Comparison of ENCODE assay signal across 16 cellular contexts in genomic region chr18:73381361-73382031, GRCh38.
A peak's percentile ranks its signal among the peaks of the same experiment; 100 is the strongest.
DNase-seq lines count a peak whose midpoint lies in the region; ATAC-seq and TF ChIP-seq lines count a peak whose summit lies in the region.
"Had no signal": no experiment of that assay in that cellular context is flagged by ENCODE, and none has a peak within 500 bp of the region (broad histone marks: within the 10 kb centered on the region; RNA-seq: fewer than 3 reads in every experiment).

No MANE protein-coding gene starts in this region.

- H3K36me3 Mint-ChIP-seq in Calu3 (ENCODE audit: insufficient read depth, unreplicated experiment) = no peaks in the 10 kb centered on the region
- H3K36me3 Mint-ChIP-seq: CD14-positive monocyte; CD8-positive, alpha-beta T cell had no signal

- TF ChIP-seq CTCF in mammary epithelial cell (conservative IDR thresholded peaks at IDR 0.05 in 1 of 2, IDR thresholded peaks at IDR 0.05 in 1 of 2; ENCODE audit: extremely low read depth in 1 of 2, insufficient read depth in 1 of 2, low read depth in 1 of 2, low read length in 2 of 2) (no peak), foreskin keratinocyte (conservative IDR thresholded peaks at IDR 0.05) (no peak), Calu3 (IDR thresholded peaks at IDR 0.05; ENCODE audit: unreplicated experiment) (no peak)

- WGBS in mammary epithelial cell (ENCODE audit: low coverage, missing lambda C conversion rate) = 55% methylated on average over 1 of the region's 1 CpG

- H3K79me2 ChIP-seq in mammary epithelial cell (ENCODE audit: insufficient read depth, low read length) = no peaks in the 10 kb centered on the region

- H3K4me3 Mint-ChIP-seq in Calu3 (ENCODE audit: low read depth, unreplicated experiment) = no peak overlapping the region
- H3K4me3 Mint-ChIP-seq: CD14-positive monocyte; CD8-positive, alpha-beta T cell had no signal

- no peaks in the 10 kb centered on the region for H3K27me3 Mint-ChIP-seq in Calu3 (ENCODE audit: unreplicated experiment)

- CTCF ChIA-PET in mammary epithelial cell (lab: Charles Lee; ENCODE audit: low non-redundant PET) (no interaction called here), Calu3 (lab: Charles Lee) (no interaction called here)

- no peaks in the 10 kb centered on the region for H4K20me1 ChIP-seq in mammary epithelial cell (ENCODE audit: insufficient read depth, low read length)

- H3K27ac ChIP-seq in mammary epithelial cell (ENCODE audit: insufficient read depth, low read depth, low read length) (no peak overlapping the region), foreskin keratinocyte (peak overlapping the region; percentile 52), SJCRH30 (no peak overlapping the region)
- H3K27ac ChIP-seq: A549, HL-60 had no signal

- no peaks in the 10 kb centered on the region for H3K4me1 Mint-ChIP-seq in Calu3 (ENCODE audit: low read depth, unreplicated experiment)
- H3K4me1 Mint-ChIP-seq: CD14-positive monocyte had no signal

- dilution Hi-C loops in mammary epithelial cell (cut with HindIII; ENCODE audit: low sequenced_read_pairs) = no loop called here

- ATAC-seq in foreskin keratinocyte = peak; percentile 59
- ATAC-seq: A549; CD8-positive, alpha-beta T cell; GM12878; K562 had no signal

- peaks cover 8% of the 10 kb centered on the region for H3K4me1 ChIP-seq in mammary epithelial cell (ENCODE audit: insufficient read depth, low read length)
- H3K4me1 ChIP-seq in foreskin keratinocyte = peaks cover 21% of the 10 kb centered on the region
- no peaks in the 10 kb centered on the region for H3K4me1 ChIP-seq in SJCRH30
- H3K4me1 ChIP-seq: A549 had no signal

- H3K4me3 ChIP-seq in mammary epithelial cell (replicated peaks in 1 of 3; ENCODE audit: insufficient read depth in 1 of 3, low read depth in 2 of 3, low read length in 3 of 3) = no peak overlapping the region
- no peak overlapping the region for H3K4me3 ChIP-seq in SJCRH30
- H3K4me3 ChIP-seq: A549, GM12878, K562 had no signal

- no peak overlapping the region for H3K27ac Mint-ChIP-seq in Calu3 (ENCODE audit: unreplicated experiment)
- H3K27ac Mint-ChIP-seq: CD14-positive monocyte; CD8-positive, alpha-beta T cell had no signal

- no peaks in the 10 kb centered on the region for H3K36me3 ChIP-seq in mammary epithelial cell (ENCODE audit: insufficient read depth, low read length)
- H3K36me3 ChIP-seq in SJCRH30 = no peaks in the 10 kb centered on the region

- H3K4me2 ChIP-seq in mammary epithelial cell (ENCODE audit: insufficient read depth, low read depth, low read length) = peak overlapping the region; percentile 48
- H3K4me2 ChIP-seq: A549 had no signal

- intact Hi-C loops in mammary epithelial cell (cut with micrococcal nuclease) (no loop called here), Calu3 (cut with micrococcal nuclease; ENCODE audit: unreplicated experiment) (no loop called here)

- in situ Hi-C loops in mammary epithelial cell (cut with MboI; ENCODE audit: low sequenced_read_pairs in 2 of 2) = no loop called here

- no peak overlapping the region for H3K9ac ChIP-seq in mammary epithelial cell (ENCODE audit: insufficient read depth, low read length)

- H3K9me3 Mint-ChIP-seq in Calu3 (ENCODE audit: low read depth, unreplicated experiment) = peaks cover 6% of the 10 kb centered on the region

- BruUV-seq in mammary epithelial cell (replicated peaks; lab: Mats Ljungman, UMichigan) (no TSS peak), Calu3 (replicated peaks; lab: Mats Ljungman, UMichigan) (no TSS peak)

- H3K27me3 ChIP-seq in mammary epithelial cell (ENCODE audit: insufficient read depth, low read length) (no peaks in the 10 kb centered on the region), foreskin keratinocyte (no peaks in the 10 kb centered on the region), SJCRH30 (no peaks in the 10 kb centered on the region)

- H3K9me3 ChIP-seq in mammary epithelial cell (replicated peaks; ENCODE audit: insufficient read depth, low read length) (no peaks in the 10 kb centered on the region), SJCRH30 (replicated peaks) (no peaks in the 10 kb centered on the region)
- H3K9me3 ChIP-seq: A549 had no signal

- DNase-seq in ELR (ENCODE audit: low read depth) (peak; percentile 22), M059J (ENCODE audit: low read depth) (peak; percentile 9), mammary epithelial cell (peak; percentile 13), foreskin keratinocyte (peak in 1 of 2 donors; percentile 61), Calu3 (no peak), SJCRH30 (no peak), T-helper 1 cell (no peak), NCI-H2196 (lab: John Stamatoyannopoulos, UW; ENCODE audit: unreplicated experiment) (no peak)
- DNase-seq: CD8-positive, alpha-beta T cell; COR-L47; HCEC 1CT had no signal

- peak overlapping the region; percentile 59 for H2AFZ ChIP-seq in mammary epithelial cell (ENCODE audit: low read depth, low read length)

Comparison
In these comparisons a context has a peak if more than half of its experiments do, and no peak if none do; other contexts are left out.
1. DNase-seq: peak in ELR (single experiment), M059J (single experiment) and mammary epithelial cell (single experiment); none in Calu3 (single experiment), SJCRH30 (0 of 2), T-helper 1 cell (0 of 5) and NCI-H2196 (single experiment).